Comparison of ENCODE assay signal across 8 cellular contexts in genomic region chr11:128734439-128735224, GRCh38. TPM values are rescaled to one million over a fixed set of nuclear protein-coding genes. Genes with fewer than 3 reads are reported as not detected.
DNase-seq lines count a peak whose midpoint lies in the region; ATAC-seq, FAIRE-seq and TF ChIP-seq lines count a peak whose summit lies in the region.

No MANE protein-coding gene starts in this region.

- no peak overlapping the region for H3K9ac ChIP-seq in HepG2 (ENCODE audit: insufficient read depth, low read depth, low read length)
- H3K9ac ChIP-seq in HUES6 (ENCODE audit: low read length): no peak overlapping the region

- H3K79me2 ChIP-seq in HepG2 (ENCODE audit: insufficient read depth, low read length): no peaks in the 10 kb centered on the region

- CTCF ChIA-PET in HepG2 (lab: Yijun Ruan, JAX; ENCODE audit: low intra/inter-chr PET ratio, low total read pairs): no interaction called here

- H3K4me3 ChIP-seq in right lobe of liver (no peak overlapping the region), HepG2 (replicated peaks in 1 of 3; ENCODE audit: insufficient read depth in 1 of 3, low read depth in 2 of 3, low read length in 3 of 3) (no peak overlapping the region), HUES6 (ENCODE audit: low read depth, low read length) (peak overlapping the region; percentile 12), esophagus squamous epithelium (no peak overlapping the region), upper lobe of right lung (no peak overlapping the region)

- H4K20me1 ChIP-seq in HepG2 (ENCODE audit: insufficient read depth, low read length): no peaks in the 10 kb centered on the region

- in situ Hi-C loops in HepG2 (cut with HindIII; ENCODE audit: extremely low pct_ligation_motif_present, low pct_unique_long_range_greater_than_20kb): no loop called here

- POLR2A ChIA-PET in HepG2 (lab: Yijun Ruan, JAX): no interaction called here

- DNase-seq in right lobe of liver (peak in 1 of 3 donors; percentile 51), HepG2 (ENCODE audit: low spot score) (no peak), esophagus squamous epithelium (lab: John Stamatoyannopoulos, UW) (peak; percentile 9), upper lobe of right lung (peak; percentile 75), DMS153 treated with DMSO at 0.1 percent for 48 hours (lab: John Stamatoyannopoulos, UW; ENCODE audit: unreplicated experiment) (no peak), LoVo (ENCODE audit: low spot score) (no peak)

- TF ChIP-seq CTCF in right lobe of liver (IDR thresholded peaks at IDR 0.05): no peak
- no peak for TF ChIP-seq CTCF in HepG2 (CRISPR knock-in tag; IDR thresholded peaks at IDR 0.05)
- no peak for TF ChIP-seq CTCF in esophagus squamous epithelium (IDR thresholded peaks at IDR 0.05)
- TF ChIP-seq CTCF in upper lobe of right lung (IDR thresholded peaks at IDR 0.05): no peak

- H2AFZ ChIP-seq in HepG2 (ENCODE audit: low read length): no peak overlapping the region

- ATAC-seq in right lobe of liver (peak; percentile 56 to 75 (median 64)), HepG2 (no peak), upper lobe of right lung (peak; percentile 88), HG03439 (IDR thresholded peaks at IDR 0.05; ENCODE audit: unreplicated experiment) (no peak)

- TF ChIP-seq EP300 in HepG2 (IDR thresholded peaks at IDR 0.05; ENCODE audit: low read depth in 2 of 2, low read length in 2 of 2) (no peak), HepG2 (CRISPR knock-in tag; IDR thresholded peaks at IDR 0.05; ENCODE audit: borderline replicate concordance) (no peak)

- no peak for TF ChIP-seq RAD21 in HepG2 (CRISPR knock-in tag; IDR thresholded peaks at IDR 0.05)

- H3K27ac ChIP-seq in right lobe of liver: peak overlapping the region in 1 of 3 donors; percentile 24
- no peak overlapping the region for H3K27ac ChIP-seq in HepG2 (ENCODE audit: extremely low read length, insufficient read depth, low read length)
- H3K27ac ChIP-seq in HUES6 (ENCODE audit: low read depth, low read length): no peak overlapping the region
- H3K27ac ChIP-seq in esophagus squamous epithelium: peak overlapping the region in 3 of 4 donors; percentile 0 to 57 (median 27)
- peak overlapping the region; percentile 7 for H3K27ac ChIP-seq in upper lobe of right lung

- TF ChIP-seq POLR2A in right lobe of liver (IDR thresholded peaks at IDR 0.05) (no peak), HepG2 (IDR thresholded peaks at IDR 0.05; ENCODE audit: insufficient read depth in 1 of 2, low read depth in 2 of 2, low read length in 2 of 2) (no peak), esophagus squamous epithelium (IDR thresholded peaks at IDR 0.05) (no peak)

- no peak for FAIRE-seq in HepG2 (lab: Jason Lieb, UNC)

- no TSS peak for BruUV-seq in HepG2 (replicated peaks; lab: Mats Ljungman, UMichigan)

- no peaks in the 10 kb centered on the region for H3K9me3 ChIP-seq in right lobe of liver
- no peaks in the 10 kb centered on the region for H3K9me3 ChIP-seq in HepG2 (ENCODE audit: low read length)
- no peaks in the 10 kb centered on the region for H3K9me3 ChIP-seq in HUES6 (ENCODE audit: control insufficient read depth, insufficient read depth, low read depth, low read length)
- no peaks in the 10 kb centered on the region for H3K9me3 ChIP-seq in esophagus squamous epithelium
- no peaks in the 10 kb centered on the region for H3K9me3 ChIP-seq in upper lobe of right lung

- 36% methylated on average over 13 of the region's 13 CpGs for WGBS in right lobe of liver (ENCODE audit: insufficient coverage, low coverage, low lambda C conversion rate, missing lambda C conversion rate)
- 14% methylated on average over 13 of the region's 13 CpGs for WGBS in HepG2 (ENCODE audit: low lambda C conversion rate)
- 55 to 61% methylated on average over 13 of the region's 13 CpGs for WGBS in esophagus squamous epithelium, 2 donors

- H3K27me3 ChIP-seq in right lobe of liver: no peaks in the 10 kb centered on the region
- H3K27me3 ChIP-seq in HepG2 (ENCODE audit: control insufficient read depth in 1 of 2, insufficient read depth in 2 of 2, low read length in 2 of 2): peaks cover 0 to 26% of the 10 kb centered on the region in 2 experiments; a peak in 3 of 5 replicates
- peaks cover 8% of the 10 kb centered on the region; the same call in 1 of the 2 replicates for H3K27me3 ChIP-seq in HUES6 (ENCODE audit: control insufficient read depth, insufficient read depth, low read length)
- H3K27me3 ChIP-seq in esophagus squamous epithelium: no peaks in the 10 kb centered on the region
- no peaks in the 10 kb centered on the region for H3K27me3 ChIP-seq in upper lobe of right lung

- intact Hi-C loops in right lobe of liver (cut with DNase I) (no loop called here), HepG2 (cut with micrococcal nuclease; ENCODE audit: unreplicated experiment) (no loop called here), esophagus squamous epithelium (cut with DNase I) (no loop called here), upper lobe of right lung (cut with DNase I) (no loop called here)

- H3K4me2 ChIP-seq in HepG2 (ENCODE audit: low read depth, low read length): no peak overlapping the region

- H3K36me3 ChIP-seq in right lobe of liver (no peaks in the 10 kb centered on the region), HepG2 (replicated peaks in 1 of 2; ENCODE audit: control insufficient read depth in 1 of 2, insufficient read depth in 2 of 2, low read length in 2 of 2) (no peaks in the 10 kb centered on the region), HUES6 (ENCODE audit: control insufficient read depth, insufficient read depth, low read length) (no peaks in the 10 kb centered on the region), esophagus squamous epithelium (no peaks in the 10 kb centered on the region), upper lobe of right lung (peaks cover 3% of the 10 kb centered on the region)

- H3K4me1 ChIP-seq in right lobe of liver (peaks cover 0 to 4% (median 0%) of the 10 kb centered on the region in 4 donors), HepG2 (ENCODE audit: insufficient read depth, low read length) (no peaks in the 10 kb centered on the region), HUES6 (ENCODE audit: control insufficient read depth, insufficient read depth, low read length) (peaks cover 54% of the 10 kb centered on the region), esophagus squamous epithelium (peaks cover 0 to 70% (median 27%) of the 10 kb centered on the region in 3 donors), upper lobe of right lung (peaks cover 85% of the 10 kb centered on the region)

TF ChIP-seq in HepG2, 621 proteins besides CTCF, POLR2A, EP300 and RAD21 (continues in another document):
- TF ChIP-seq ZIK1 (CRISPR knock-in tag; IDR thresholded peaks at IDR 0.05; ENCODE audit: borderline replicate concordance, low read depth) (no peak), ZBTB37 (CRISPR knock-in tag; IDR thresholded peaks at IDR 0.05) (no peak)

RNA-seq across cellular contexts. Expression of gene FLI1, which starts 40.8 kb away (rescaled TPM):
- 1 to 10 TPM; 3.8 to 7.9 (median 6.2) TPM for total RNA-seq in right lobe of liver
- not detected in 2 replicates for total RNA-seq in HepG2 (2016; rRNA removed; fragmentation: Illumina TruSeq; extraction: Trizol)
- not detected in 2 replicates for total RNA-seq in HepG2 (2016; cell fraction: cytosol; rRNA removed; fragmentation: Illumina TruSeq; extraction: Trizol; ENCODE audit: low read depth)
- total RNA-seq in HepG2 (2016; cell fraction: insoluble cytoplasmic fraction; rRNA removed; fragmentation: Illumina TruSeq; extraction: Trizol): not detected in 2 replicates
- total RNA-seq in HepG2 (2016; cell fraction: membrane; rRNA removed; fragmentation: Illumina TruSeq; extraction: Trizol): not detected in 2 replicates
- not detected in 2 replicates for total RNA-seq in HepG2 (2016; cell fraction: nucleus; rRNA removed; fragmentation: Illumina TruSeq; extraction: Trizol)
- polyA plus RNA-seq in HepG2 (2011; rRNA removed): not detected in 2 replicates
- polyA plus RNA-seq in HepG2 (2011; cell fraction: cytosol; rRNA removed): not detected in 2 replicates
- not detected in 2 replicates for polyA plus RNA-seq in HepG2 (2011; cell fraction: nucleus; rRNA removed)
- polyA plus RNA-seq in HepG2 (2012): not detected in 2 replicates
- polyA plus RNA-seq in HepG2 (2016; cell fraction: cytosol; fragmentation: Illumina TruSeq; extraction: Trizol; ENCODE audit: low read depth): not detected in 2 replicates
- polyA plus RNA-seq in HepG2 (2016; cell fraction: insoluble cytoplasmic fraction; fragmentation: Illumina TruSeq; extraction: Trizol; ENCODE audit: low read depth): not detected in 2 replicates
- not detected in 2 replicates for polyA plus RNA-seq in HepG2 (2016; cell fraction: membrane; fragmentation: Illumina TruSeq; extraction: Trizol; ENCODE audit: low read depth)
- polyA plus RNA-seq in HepG2 (2016; cell fraction: nucleus; fragmentation: Illumina TruSeq; extraction: Trizol; ENCODE audit: insufficient read depth, low read depth): not detected in 2 replicates
- polyA minus RNA-seq in HepG2 (2011; rRNA and poly(A)+ RNA removed; ENCODE audit: low replicate concordance): not detected in 2 replicates
- not detected in 2 replicates for polyA minus RNA-seq in HepG2 (2011; cell fraction: cytosol; rRNA and poly(A)+ RNA removed)
- polyA minus RNA-seq in HepG2 (2011; cell fraction: nucleus; rRNA and poly(A)+ RNA removed): not detected in 2 replicates
- 10 to 100 TPM in 2 of 4 donors, 1 to 10 TPM in 2; 1.5 to 24.6 (median 7.4) TPM for total RNA-seq in esophagus squamous epithelium
- total RNA-seq in upper lobe of right lung: 69.7 TPM

Comparison
In these comparisons a context has a peak if more than half of its experiments do, and no peak if none do; other contexts are left out.
1. ATAC-seq: peak in right lobe of liver (4 of 4) and upper lobe of right lung (single experiment); none in HepG2 (single experiment) and HG03439 (single experiment).
2. DNase-seq: peak in esophagus squamous epithelium (single experiment) and upper lobe of right lung (single experiment); none in HepG2 (single experiment), DMS153 treated with DMSO at 0.1 percent for 48 hours (single experiment) and LoVo (single experiment).
3. H3K27ac ChIP-seq: peak in esophagus squamous epithelium (3 of 4) and upper lobe of right lung (single experiment); none in HepG2 (single experiment) and HUES6 (single experiment).